Comparison of ENCODE assay signal across 14 cellular contexts in the genomic region with DNA sequence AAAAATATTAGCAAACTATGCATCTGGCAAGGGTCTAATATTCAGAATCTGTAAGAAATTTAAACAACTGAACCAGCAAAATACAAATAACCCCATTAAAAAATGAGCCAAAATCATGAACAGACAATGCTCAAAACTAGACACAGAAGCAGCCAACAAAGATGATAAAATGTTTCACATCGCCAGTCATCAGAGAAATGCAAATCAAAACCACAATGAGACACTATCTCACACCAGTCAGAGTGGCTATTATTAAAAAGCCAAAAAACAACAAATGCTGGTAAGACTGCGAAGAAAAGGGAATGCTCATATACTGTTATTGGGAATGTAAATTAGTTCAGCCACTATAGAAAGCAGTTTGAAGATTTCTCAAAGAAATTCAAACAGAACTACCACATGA.
"Had no signal": no experiment of that assay in that cellular context is flagged by ENCODE, and none has a peak within 500 bp of the region (broad histone marks: within the 10 kb centered on the region; RNA-seq: fewer than 3 reads in every experiment).

No MANE protein-coding gene starts in this region.

- H3K4me3 ChIP-seq: body of pancreas, lung, spleen, thyroid gland had no signal

- DNase-seq: activated CD4-positive, alpha-beta memory T cell treated with anti-CD3 and anti-CD28 coated beads, Interleukin-2, amount 10 ng/mL, durations not matched to agents 7 days and 5 days; activated CD4-positive, alpha-beta T cell treated with anti-CD3 and anti-CD28 coated beads for 48 hours; activated CD4-positive, CD25-positive, alpha-beta regulatory T cell; activated CD8-positive, alpha-beta memory T cell treated with anti-CD3 and anti-CD28 coated beads, Interleukin-2, amount 10 ng/mL, durations not matched to agents 7 days and 5 days; activated naive CD4-positive, alpha-beta T cell; activated naive CD8-positive, alpha-beta T cell treated with anti-CD3 and anti-CD28 coated beads, Interleukin-2, amount 10 ng/mL, durations not matched to agents 7 days and 5 days; body of pancreas; caudate nucleus; left colon; spleen; stimulated activated naive CD4-positive, alpha-beta T cell treated with Interleukin-2 at 50 U/mL for 16 hours; T1000; thyroid gland had no signal

- H3K36me3 ChIP-seq: spleen, thyroid gland had no signal

- H3K27me3 ChIP-seq: body of pancreas, spleen, thyroid gland had no signal

- H3K27ac ChIP-seq: body of pancreas, spleen, thyroid gland had no signal

- ATAC-seq: activated CD8-positive, alpha-beta memory T cell treated with anti-CD3 and anti-CD28 coated beads, Interleukin-2, amount 10 ng/mL, durations not matched to agents 7 days and 5 days; body of pancreas; left colon had no signal
